In genomic region chr17:76585649-76586593, GRCh38 we compare ENCODE assay signal across 8 cellular contexts. TPM values are rescaled to one million over a fixed set of nuclear protein-coding genes. Genes with fewer than 3 reads are reported as not detected.
DNase-seq lines count a peak whose midpoint lies in the region; ATAC-seq and TF ChIP-seq lines count a peak whose summit lies in the region.

Gene ST6GALNAC2 (minus strand): TSS chr17:76585860. CDS start chr17:76585808, 52 bp downstream.

- peak; percentile 77 for ATAC-seq in activated naive CD8-positive, alpha-beta T cell treated with anti-CD3 and anti-CD28 coated beads, Interleukin-2, amount 50 U/mL, for 24 hours
- ATAC-seq in GM18909 (IDR thresholded peaks at IDR 0.05; ENCODE audit: poor library complexity, unreplicated experiment) (no peak), GM21390 (IDR thresholded peaks at IDR 0.05; ENCODE audit: unreplicated experiment) (no peak)

- H3K4me3 ChIP-seq in AG04449 (ENCODE audit: low read depth, low read length) (peak within 1 kb of the TSS; percentile 48), Peyer's patch (peak within 1 kb of the TSS; percentile 29 to 62 (median 54)), right atrium auricular region (peak within 1 kb of the TSS; percentile 50 to 69), prostate gland (peak within 1 kb of the TSS; percentile 43 to 44)

- H3K27ac Mint-ChIP-seq in activated naive CD8-positive, alpha-beta T cell treated with anti-CD3 and anti-CD28 coated beads, Interleukin-2, amount 50 U/mL, for 24 hours = no peak within 1 kb of the TSS

- intact Hi-C loops in prostate gland (cut with DNase I) = no loop called here

- no peaks in the 10 kb centered on the region for H3K9me3 Mint-ChIP-seq in activated naive CD8-positive, alpha-beta T cell treated with anti-CD3 and anti-CD28 coated beads, Interleukin-2, amount 50 U/mL, for 24 hours

- WGBS in prostate gland = 0% methylated on average over 34 of the region's 84 CpGs

- peak within 1 kb of the TSS in 3 of 4 donors; percentile 5 to 42 (median 34) for H3K27ac ChIP-seq in Peyer's patch
- H3K27ac ChIP-seq in right atrium auricular region = peak within 1 kb of the TSS; percentile 62
- H3K27ac ChIP-seq in prostate gland = peak within 1 kb of the TSS; percentile 72 to 76

- H3K9me3 ChIP-seq in Peyer's patch (no peaks in the 10 kb centered on the region), right atrium auricular region (no peaks in the 10 kb centered on the region), prostate gland (no peaks in the 10 kb centered on the region)

- H3K4me3 Mint-ChIP-seq in activated naive CD8-positive, alpha-beta T cell treated with anti-CD3 and anti-CD28 coated beads, Interleukin-2, amount 50 U/mL, for 24 hours = peak within 1 kb of the TSS; percentile 63

- no peaks in the 10 kb centered on the region for H3K36me3 Mint-ChIP-seq in activated naive CD8-positive, alpha-beta T cell treated with anti-CD3 and anti-CD28 coated beads, Interleukin-2, amount 50 U/mL, for 24 hours (ENCODE audit: low read depth)

- peaks cover 0 to 19% (median 7%) of the 10 kb centered on the region in 4 donors for H3K4me1 ChIP-seq in Peyer's patch
- peaks cover 0 to 16% of the 10 kb centered on the region in 2 donors for H3K4me1 ChIP-seq in right atrium auricular region
- H3K4me1 ChIP-seq in prostate gland (replicated peaks) = no peaks in the 10 kb centered on the region

- H3K27me3 ChIP-seq in Peyer's patch (no peaks in the 10 kb centered on the region), right atrium auricular region (no peaks in the 10 kb centered on the region), prostate gland (replicated peaks; ENCODE audit: insufficient read depth) (no peaks in the 10 kb centered on the region)

- no peak for DNase-seq in AG04449 (ENCODE audit: low read depth, low spot score)
- DNase-seq in GM20000 (ENCODE audit: low spot score) = peak; percentile 63
- peak in 2 of 3 donors; percentile 68 to 77 for DNase-seq in Peyer's patch
- peak; percentile 46 for DNase-seq in activated naive CD8-positive, alpha-beta T cell treated with anti-CD3 and anti-CD28 coated beads, Interleukin-2, amount 50 U/mL, for 24 hours
- DNase-seq in right atrium auricular region (ENCODE audit: low spot score) = no peak
- peak; percentile 68 for DNase-seq in prostate gland (ENCODE audit: low spot score)

- TF ChIP-seq CTCF in AG04449 (IDR thresholded peaks at IDR 0.05; ENCODE audit: insufficient read depth, low read length, missing control alignments) = peak; percentile 17
- peak; percentile 4 for TF ChIP-seq CTCF in GM20000 (IDR thresholded peaks at IDR 0.05; ENCODE audit: extremely low read depth, missing control alignments)
- TF ChIP-seq CTCF in Peyer's patch (IDR thresholded peaks at IDR 0.05) = peak in 4 of 6 experiments; percentile 24 to 49 (median 33)
- TF ChIP-seq CTCF in right atrium auricular region (IDR thresholded peaks at IDR 0.05) = peak in 1 of 2 donors; percentile 75
- peak in 3 of 4 experiments; percentile 34 to 65 (median 65) for TF ChIP-seq CTCF in prostate gland (IDR thresholded peaks at IDR 0.05)

- POLR2A ChIA-PET in AG04449 (lab: Yijun Ruan, JAX) = interaction anchor here (1.0 kb wide), 1 partner anchor 29 kb away, joined by 3 read pairs; no protein-coding TSS in a partner anchor

- peaks cover 54% of the 10 kb centered on the region for H3K27me3 Mint-ChIP-seq in activated naive CD8-positive, alpha-beta T cell treated with anti-CD3 and anti-CD28 coated beads, Interleukin-2, amount 50 U/mL, for 24 hours

- TF ChIP-seq POLR2A in Peyer's patch (IDR thresholded peaks at IDR 0.05) (no peak), prostate gland (IDR thresholded peaks at IDR 0.05) (peak; percentile 85)

- H3K4me1 Mint-ChIP-seq in activated naive CD8-positive, alpha-beta T cell treated with anti-CD3 and anti-CD28 coated beads, Interleukin-2, amount 50 U/mL, for 24 hours = peaks cover 12% of the 10 kb centered on the region

- CTCF ChIA-PET in AG04449 (lab: Yijun Ruan, JAX) = interaction anchor here (0.9 to 2.0 kb wide), 6 partner anchors 8 to 63 kb away, joined by 3 to 11 read pairs (median 4); no protein-coding TSS in a partner anchor

- H3K36me3 ChIP-seq in Peyer's patch (no peaks in the 10 kb centered on the region), right atrium auricular region (no peaks in the 10 kb centered on the region), prostate gland (no peaks in the 10 kb centered on the region)

RNA-seq across cellular contexts. Expression of gene ST6GALNAC2, which starts in this region (rescaled TPM):
- total RNA-seq in Peyer's patch (1 to 10 TPM in 1 of 4 donors, under 1 TPM in 1, not detected in 2; 0.94 to 2.5 TPM), right atrium auricular region (1 to 10 TPM; 4.5 to 6.4 TPM), prostate gland (10 to 100 TPM; 21.0 to 23.1 TPM)

Comparison
In these comparisons a context has a peak if more than half of its experiments do, and no peak if none do; other contexts are left out.
1. DNase-seq: peak in GM20000 (single experiment), Peyer's patch (2 of 3), activated naive CD8-positive, alpha-beta T cell treated with anti-CD3 and anti-CD28 coated beads, Interleukin-2, amount 50 U/mL, for 24 hours (single experiment) and prostate gland (single experiment); none in AG04449 (single experiment) and right atrium auricular region (single experiment).
2. Peak in every context shown above with its lines, with median percentiles within 50 percentile points of each other: H3K4me3 ChIP-seq and H3K27ac ChIP-seq.